Comparison of ENCODE assay signal across 20 cellular contexts in genomic region chr2:171165967-171166327, GRCh38.
"Had no signal": no experiment of that assay in that cellular context is flagged by ENCODE, and none has a peak within 500 bp of the region (broad histone marks: within the 10 kb centered on the region; RNA-seq: fewer than 3 reads in every experiment).

No MANE protein-coding gene starts in this region.

- DNase-seq: dorsolateral prefrontal cortex; effector CD4-positive, alpha-beta T cell; gastrocnemius medialis; head of caudate nucleus; kidney; natural killer cell; stimulated activated CD4-positive, alpha-beta T cell treated with anti-CD3 and anti-CD28 coated beads, Interleukin-12 subunit alpha, Interleukin-12 subunit beta, amount 100 ng/mL, for 4 hours; stimulated activated CD4-positive, alpha-beta T cell treated with anti-CD3 and anti-CD28 coated beads, Interleukin-1b, Interleukin-23, amount 100 ng/mL, for 48 hours; stimulated activated CD4-positive, alpha-beta T cell treated with anti-CD3 and anti-CD28 coated beads, Interleukin-4, amount 100 ng/mL, for 1 hour; stimulated activated CD8-positive, alpha-beta memory T cell treated with anti-CD3 and anti-CD28 coated beads, Interleukin-4, amount 100 ng/mL, for 48 hours; stimulated activated naive CD4-positive, alpha-beta T cell; stimulated activated naive CD8-positive, alpha-beta T cell treated with anti-CD3 and anti-CD28 coated beads, Interleukin-15, amount 100 ng/mL, for 72 hours; transverse colon had no signal

- H3K4me2 ChIP-seq: smooth muscle cell had no signal

- H3K9me3 ChIP-seq: gastrocnemius medialis, prostate gland, right atrium auricular region, suprapubic skin, transverse colon had no signal

- ATAC-seq: gastrocnemius medialis; natural killer cell; sciatic nerve; stimulated activated naive CD8-positive, alpha-beta T cell treated with anti-CD3 and anti-CD28 coated beads, Interleukin-15, amount 100 ng/mL, for 72 hours had no signal

- H3K27ac ChIP-seq: dorsolateral prefrontal cortex, gastrocnemius medialis, prostate gland, right atrium auricular region, suprapubic skin, transverse colon had no signal

- FAIRE-seq: colon, kidney had no signal

- H3K4me3 ChIP-seq: dorsolateral prefrontal cortex, gastrocnemius medialis, lung, prostate gland, right atrium auricular region, smooth muscle cell, suprapubic skin, transverse colon had no signal

- H3K36me3 ChIP-seq: gastrocnemius medialis, prostate gland, right atrium auricular region, suprapubic skin, transverse colon had no signal

- H3K27me3 ChIP-seq: dorsolateral prefrontal cortex, gastrocnemius medialis, right atrium auricular region, suprapubic skin, transverse colon had no signal

- H3K4me1 ChIP-seq: prostate gland, right atrium auricular region had no signal
